Comparison of ENCODE assay signal across 12 cellular contexts in the genomic region with DNA sequence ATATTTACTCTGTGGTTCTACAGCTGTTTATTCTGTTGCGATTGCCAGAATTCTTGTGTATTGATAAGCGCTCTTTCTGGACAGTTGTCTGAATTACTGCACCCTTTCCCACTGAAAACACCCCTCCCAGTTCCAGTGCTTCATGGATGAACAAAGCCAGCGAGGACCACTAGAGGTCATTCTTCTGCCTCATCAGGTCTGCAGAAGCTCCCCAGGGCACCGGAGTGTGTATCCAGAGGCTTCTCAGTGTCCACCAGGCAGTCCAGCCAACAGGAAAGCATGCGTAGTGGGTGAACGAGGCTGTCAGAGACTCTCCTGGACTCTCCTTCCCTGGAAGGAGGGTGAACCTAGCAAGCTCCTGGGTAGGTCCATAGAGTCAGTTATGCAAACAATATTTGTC. TPM values are rescaled to one million over a fixed set of nuclear protein-coding genes. Genes with fewer than 3 reads are reported as not detected.
DNase-seq lines count a peak whose midpoint lies in the region; ATAC-seq, FAIRE-seq and TF ChIP-seq lines count a peak whose summit lies in the region.
"Had no signal": no experiment of that assay in that cellular context is flagged by ENCODE, and none has a peak within 500 bp of the region (broad histone marks: within the 10 kb centered on the region; RNA-seq: fewer than 3 reads in every experiment).

No MANE protein-coding gene starts in this region.

- H3K27ac ChIP-seq in HepG2 (ENCODE audit: extremely low read length, insufficient read depth, low read length): no peak overlapping the region
- H3K27ac ChIP-seq: Peyer's patch had no signal

- BruUV-seq in HepG2 (replicated peaks; lab: Mats Ljungman, UMichigan): no TSS peak

- no peak overlapping the region for H3K9ac ChIP-seq in HepG2 (ENCODE audit: insufficient read depth, low read depth, low read length)

- CTCF ChIA-PET in BJ (lab: Yijun Ruan, JAX) (interaction anchor here (0.7 to 6.3 kb wide), 8 partner anchors 7 to 591 kb away, joined by 3 to 40 read pairs (median 4); no protein-coding TSS in a partner anchor), HepG2 (lab: Yijun Ruan, JAX; ENCODE audit: low intra/inter-chr PET ratio, low total read pairs) (interaction anchor here (0.7 to 0.8 kb wide), 2 partner anchors 370 to 375 kb away, joined by 3 to 5 read pairs; no protein-coding TSS in a partner anchor)

- intact Hi-C loops in HepG2 (cut with micrococcal nuclease; ENCODE audit: unreplicated experiment): loop anchor here (1.0 to 5.0 kb wide), 2 partner anchors 8 to 73 kb away; no protein-coding TSS in a partner anchor

- H3K9me3 ChIP-seq in HepG2 (ENCODE audit: low read length): no peaks in the 10 kb centered on the region
- H3K9me3 ChIP-seq: Peyer's patch had no signal

- H3K4me1 ChIP-seq in HepG2 (ENCODE audit: insufficient read depth, low read length): peaks cover 7% of the 10 kb centered on the region
- H3K4me1 ChIP-seq: Peyer's patch had no signal

- H3K36me3 ChIP-seq in BJ (ENCODE audit: control insufficient read depth, insufficient read depth, low read length): peaks cover 10% of the 10 kb centered on the region
- no peaks in the 10 kb centered on the region; a peak in 1 of 5 replicates for H3K36me3 ChIP-seq in HepG2 (replicated peaks in 1 of 2; ENCODE audit: control insufficient read depth in 1 of 2, insufficient read depth in 2 of 2, low read length in 2 of 2)

- DNase-seq in BJ (ENCODE audit: low read depth) (no peak), HuH-7 (ENCODE audit: low spot score) (peak; percentile 80), amniotic epithelial cell (ENCODE audit: low read depth) (peak; percentile 24), HepG2 (ENCODE audit: low spot score) (peak; percentile 76), COLO829 (ENCODE audit: low spot score) (no peak), NCI-H2196 treated with DMSO at 0.1 percent for 48 hours (lab: John Stamatoyannopoulos, UW; ENCODE audit: unreplicated experiment) (no peak)

- 42% methylated on average over 5 of the region's 6 CpGs for WGBS in HepG2 (ENCODE audit: low lambda C conversion rate)

- TF ChIP-seq POLR2A in HepG2 (IDR thresholded peaks at IDR 0.05; ENCODE audit: insufficient read depth in 1 of 2, low read depth in 2 of 2, low read length in 2 of 2): no peak

- H3K79me2 ChIP-seq in HepG2 (ENCODE audit: insufficient read depth, low read length): no peaks in the 10 kb centered on the region

- H2AFZ ChIP-seq in HepG2 (ENCODE audit: low read length): no peak overlapping the region

- POLR2A ChIA-PET in BJ (lab: Charles Lee) (no interaction called here), HepG2 (lab: Yijun Ruan, JAX) (no interaction called here)

- no peak overlapping the region for H3K4me3 ChIP-seq in BJ (ENCODE audit: low read depth, low read length)
- H3K4me3 ChIP-seq in HepG2 (replicated peaks in 1 of 3; ENCODE audit: insufficient read depth in 1 of 3, low read depth in 2 of 3, low read length in 3 of 3): no peak overlapping the region
- H3K4me3 ChIP-seq: Peyer's patch had no signal

- TF ChIP-seq CTCF in BJ (IDR thresholded peaks at IDR 0.05; ENCODE audit: insufficient read depth, low read depth, low read length): peak; percentile 47
- TF ChIP-seq CTCF in HepG2 (CRISPR knock-in tag; IDR thresholded peaks at IDR 0.05): peak; percentile 84

- H4K20me1 ChIP-seq in HepG2 (ENCODE audit: insufficient read depth, low read length): no peaks in the 10 kb centered on the region

- H3K27me3 ChIP-seq in BJ (ENCODE audit: control insufficient read depth, insufficient read depth, low read length): no peaks in the 10 kb centered on the region
- no peaks in the 10 kb centered on the region for H3K27me3 ChIP-seq in HepG2 (ENCODE audit: control insufficient read depth in 1 of 2, insufficient read depth in 2 of 2, low read length in 2 of 2)
- H3K27me3 ChIP-seq: Peyer's patch had no signal

- TF ChIP-seq EP300 in HepG2 (IDR thresholded peaks at IDR 0.05; ENCODE audit: low read depth in 2 of 2, low read length in 2 of 2): no peak
- TF ChIP-seq EP300 in HepG2 (CRISPR knock-in tag; IDR thresholded peaks at IDR 0.05; ENCODE audit: borderline replicate concordance): no peak

- H3K4me2 ChIP-seq in HepG2 (ENCODE audit: low read depth, low read length): no peak overlapping the region

- peak; percentile 66 for FAIRE-seq in HepG2 (lab: Jason Lieb, UNC)
- FAIRE-seq: G401.6, islet of Langerhans had no signal

- ATAC-seq in HepG2 (peak; percentile 96), HG03442 (IDR thresholded peaks at IDR 0.05; ENCODE audit: unreplicated experiment) (no peak), GM18909 (IDR thresholded peaks at IDR 0.05; ENCODE audit: poor library complexity, unreplicated experiment) (no peak)
- ATAC-seq: sciatic nerve had no signal

- peak; percentile 70 for TF ChIP-seq RAD21 in HepG2 (CRISPR knock-in tag; IDR thresholded peaks at IDR 0.05)

- in situ Hi-C loops in HepG2 (cut with HindIII; ENCODE audit: extremely low pct_ligation_motif_present, low pct_unique_long_range_greater_than_20kb): no loop called here

TF ChIP-seq in HepG2, 621 proteins besides CTCF, POLR2A, EP300 and RAD21 (continues in another document):
- TF ChIP-seq MIER3 (CRISPR knock-in tag; IDR thresholded peaks at IDR 0.05; ENCODE audit: borderline replicate concordance) (0 out of 2 replicates have a peak, but pooled peaks have one; percentile 48), ZNF724P (CRISPR knock-in tag; IDR thresholded peaks at IDR 0.05; ENCODE audit: borderline replicate concordance) (no peak)
- TF ChIP-seq, protein P1, sequence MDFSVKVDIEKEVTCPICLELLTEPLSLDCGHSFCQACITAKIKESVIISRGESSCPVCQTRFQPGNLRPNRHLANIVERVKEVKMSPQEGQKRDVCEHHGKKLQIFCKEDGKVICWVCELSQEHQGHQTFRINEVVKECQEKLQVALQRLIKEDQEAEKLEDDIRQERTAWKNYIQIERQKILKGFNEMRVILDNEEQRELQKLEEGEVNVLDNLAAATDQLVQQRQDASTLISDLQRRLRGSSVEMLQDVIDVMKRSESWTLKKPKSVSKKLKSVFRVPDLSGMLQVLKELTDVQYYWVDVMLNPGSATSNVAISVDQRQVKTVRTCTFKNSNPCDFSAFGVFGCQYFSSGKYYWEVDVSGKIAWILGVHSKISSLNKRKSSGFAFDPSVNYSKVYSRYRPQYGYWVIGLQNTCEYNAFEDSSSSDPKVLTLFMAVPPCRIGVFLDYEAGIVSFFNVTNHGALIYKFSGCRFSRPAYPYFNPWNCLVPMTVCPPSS (IDR thresholded peaks at IDR 0.05): no peak

RNA-seq across cellular contexts. Expression of a gene that starts 40.6 kb away (rescaled TPM):
- polyA plus RNA-seq in BJ (2011; rRNA removed) (3.3 and 3.9 TPM in 2 replicates), HepG2 (2011; rRNA removed) (1.7 and 2.4 TPM in 2 replicates)
- polyA minus RNA-seq in BJ (2011; rRNA and poly(A)+ RNA removed): 2.9 and 5.1 TPM in 2 replicates
- 0.17 and 0.20 TPM in 2 replicates for total RNA-seq in HepG2 (2016; rRNA removed; fragmentation: Illumina TruSeq; extraction: Trizol)
- not detected in 2 replicates for total RNA-seq in HepG2 (2016; cell fraction: cytosol; rRNA removed; fragmentation: Illumina TruSeq; extraction: Trizol; ENCODE audit: low read depth)
- total RNA-seq in HepG2 (2016; cell fraction: insoluble cytoplasmic fraction; rRNA removed; fragmentation: Illumina TruSeq; extraction: Trizol): 0.09 and 0.19 TPM in 2 replicates
- 0.09 and 0.10 TPM in 2 replicates for total RNA-seq in HepG2 (2016; cell fraction: membrane; rRNA removed; fragmentation: Illumina TruSeq; extraction: Trizol)
- 0.40 and 0.47 TPM in 2 replicates for total RNA-seq in HepG2 (2016; cell fraction: nucleus; rRNA removed; fragmentation: Illumina TruSeq; extraction: Trizol)
- 2.2 and 2.3 TPM in 2 replicates for polyA plus RNA-seq in HepG2 (2011; cell fraction: cytosol; rRNA removed)
- polyA plus RNA-seq in HepG2 (2011; cell fraction: nucleus; rRNA removed): 2.0 and 2.4 TPM in 2 replicates
- polyA plus RNA-seq in HepG2 (2012): 0.34 and 0.88 TPM in 2 replicates
- polyA plus RNA-seq in HepG2 (2016; cell fraction: cytosol; fragmentation: Illumina TruSeq; extraction: Trizol; ENCODE audit: low read depth): 0.05 TPM in 1 of 2 replicates, not detected in the other
- polyA plus RNA-seq in HepG2 (2016; cell fraction: insoluble cytoplasmic fraction; fragmentation: Illumina TruSeq; extraction: Trizol; ENCODE audit: low read depth): 0.10 and 0.17 TPM in 2 replicates
- polyA plus RNA-seq in HepG2 (2016; cell fraction: membrane; fragmentation: Illumina TruSeq; extraction: Trizol; ENCODE audit: low read depth): 0.06 TPM in 2 replicates
- polyA plus RNA-seq in HepG2 (2016; cell fraction: nucleus; fragmentation: Illumina TruSeq; extraction: Trizol; ENCODE audit: insufficient read depth, low read depth): 0.37 and 0.68 TPM in 2 replicates
- 4.0 TPM in 1 of 2 replicates, not detected in the other for polyA minus RNA-seq in HepG2 (2011; rRNA and poly(A)+ RNA removed; ENCODE audit: low replicate concordance)
- polyA minus RNA-seq in HepG2 (2011; cell fraction: cytosol; rRNA and poly(A)+ RNA removed): 2.7 TPM in 2 replicates
- 0.90 and 1.1 TPM in 2 replicates for polyA minus RNA-seq in HepG2 (2011; cell fraction: nucleus; rRNA and poly(A)+ RNA removed)

RNA-seq across cellular contexts. Expression of a gene that starts 52.6 kb away (rescaled TPM):
- polyA plus RNA-seq in BJ (2011; rRNA removed) (33.3 and 60.7 TPM in 2 replicates), HepG2 (2011; rRNA removed) (28.5 and 37.8 TPM in 2 replicates)
- 29.6 and 38.8 TPM in 2 replicates for polyA minus RNA-seq in BJ (2011; rRNA and poly(A)+ RNA removed)
- 43.2 and 65.4 TPM in 2 replicates for total RNA-seq in HepG2 (2016; rRNA removed; fragmentation: Illumina TruSeq; extraction: Trizol)
- total RNA-seq in HepG2 (2016; cell fraction: cytosol; rRNA removed; fragmentation: Illumina TruSeq; extraction: Trizol; ENCODE audit: low read depth): 14.7 and 15.0 TPM in 2 replicates
- total RNA-seq in HepG2 (2016; cell fraction: insoluble cytoplasmic fraction; rRNA removed; fragmentation: Illumina TruSeq; extraction: Trizol): 46.9 and 63.2 TPM in 2 replicates
- 40.6 and 40.7 TPM in 2 replicates for total RNA-seq in HepG2 (2016; cell fraction: membrane; rRNA removed; fragmentation: Illumina TruSeq; extraction: Trizol)
- 18.9 and 20.9 TPM in 2 replicates for total RNA-seq in HepG2 (2016; cell fraction: nucleus; rRNA removed; fragmentation: Illumina TruSeq; extraction: Trizol)
- 27.1 and 34.7 TPM in 2 replicates for polyA plus RNA-seq in HepG2 (2011; cell fraction: cytosol; rRNA removed)
- 7.9 and 9.7 TPM in 2 replicates for polyA plus RNA-seq in HepG2 (2011; cell fraction: nucleus; rRNA removed)
- polyA plus RNA-seq in HepG2 (2012): 25.9 and 28.9 TPM in 2 replicates
- polyA plus RNA-seq in HepG2 (2016; cell fraction: cytosol; fragmentation: Illumina TruSeq; extraction: Trizol; ENCODE audit: low read depth): 17.5 and 21.3 TPM in 2 replicates
- 77.8 and 83.3 TPM in 2 replicates for polyA plus RNA-seq in HepG2 (2016; cell fraction: insoluble cytoplasmic fraction; fragmentation: Illumina TruSeq; extraction: Trizol; ENCODE audit: low read depth)
- polyA plus RNA-seq in HepG2 (2016; cell fraction: membrane; fragmentation: Illumina TruSeq; extraction: Trizol; ENCODE audit: low read depth): 40.5 and 41.2 TPM in 2 replicates
- polyA plus RNA-seq in HepG2 (2016; cell fraction: nucleus; fragmentation: Illumina TruSeq; extraction: Trizol; ENCODE audit: insufficient read depth, low read depth): 29.6 and 37.1 TPM in 2 replicates
- polyA minus RNA-seq in HepG2 (2011; rRNA and poly(A)+ RNA removed; ENCODE audit: low replicate concordance): 7.6 and 34.5 TPM in 2 replicates
- polyA minus RNA-seq in HepG2 (2011; cell fraction: cytosol; rRNA and poly(A)+ RNA removed): 18.2 and 26.6 TPM in 2 replicates
- polyA minus RNA-seq in HepG2 (2011; cell fraction: nucleus; rRNA and poly(A)+ RNA removed): 11.1 and 12.7 TPM in 2 replicates

Comparison
In these comparisons a context has a peak if more than half of its experiments do, and no peak if none do; other contexts are left out.
1. DNase-seq: peak in HuH-7 (single experiment), amniotic epithelial cell (single experiment) and HepG2 (single experiment); none in BJ (single experiment), COLO829 (single experiment) and NCI-H2196 treated with DMSO at 0.1 percent for 48 hours (single experiment).